Comparison of ENCODE assay signal across 1 cellular context in the genomic region with DNA sequence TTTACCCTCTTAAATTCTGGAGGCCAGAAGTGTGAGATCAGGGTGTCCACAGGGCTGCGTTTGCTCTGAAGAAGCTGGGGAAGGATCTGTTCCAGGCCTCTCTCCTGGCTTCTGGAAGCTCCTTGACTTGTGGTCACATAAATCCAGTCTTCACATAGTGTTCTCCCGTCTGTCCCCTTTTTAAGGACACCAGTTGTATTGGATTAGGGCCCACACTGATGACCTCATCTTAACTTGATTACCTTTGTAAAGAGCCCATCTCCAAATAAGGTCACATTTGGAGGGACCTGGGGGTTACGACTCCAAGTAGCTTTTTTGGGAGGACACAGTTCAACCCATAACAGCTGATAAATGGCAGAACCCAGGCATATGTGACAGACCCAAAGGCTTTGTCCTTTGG.
A peak's percentile ranks its signal among the peaks of the same experiment; 100 is the strongest.
TF ChIP-seq lines count a peak whose summit lies in the region.

No MANE protein-coding gene starts in this region.

TF ChIP-seq in K562, 482 proteins besides CTCF, POLR2A, EP300 and RAD21:
- TF ChIP-seq, protein P1, sequence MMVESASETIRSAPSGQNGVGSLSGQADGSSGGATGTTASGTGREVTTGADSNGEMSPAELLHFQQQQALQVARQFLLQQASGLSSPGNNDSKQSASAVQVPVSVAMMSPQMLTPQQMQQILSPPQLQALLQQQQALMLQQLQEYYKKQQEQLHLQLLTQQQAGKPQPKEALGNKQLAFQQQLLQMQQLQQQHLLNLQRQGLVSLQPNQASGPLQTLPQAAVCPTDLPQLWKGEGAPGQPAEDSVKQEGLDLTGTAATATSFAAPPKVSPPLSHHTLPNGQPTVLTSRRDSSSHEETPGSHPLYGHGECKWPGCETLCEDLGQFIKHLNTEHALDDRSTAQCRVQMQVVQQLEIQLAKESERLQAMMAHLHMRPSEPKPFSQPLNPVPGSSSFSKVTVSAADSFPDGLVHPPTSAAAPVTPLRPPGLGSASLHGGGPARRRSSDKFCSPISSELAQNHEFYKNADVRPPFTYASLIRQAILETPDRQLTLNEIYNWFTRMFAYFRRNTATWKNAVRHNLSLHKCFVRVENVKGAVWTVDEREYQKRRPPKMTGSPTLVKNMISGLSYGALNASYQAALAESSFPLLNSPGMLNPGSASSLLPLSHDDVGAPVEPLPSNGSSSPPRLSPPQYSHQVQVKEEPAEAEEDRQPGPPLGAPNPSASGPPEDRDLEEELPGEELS (CRISPR knock-in tag; IDR thresholded peaks at IDR 0.05; ENCODE audit: borderline replicate concordance): no peak
- no peak for TF ChIP-seq ZNF76 (CRISPR knock-in tag; IDR thresholded peaks at IDR 0.05; ENCODE audit: borderline replicate concordance)
- TF ChIP-seq, protein P2, sequence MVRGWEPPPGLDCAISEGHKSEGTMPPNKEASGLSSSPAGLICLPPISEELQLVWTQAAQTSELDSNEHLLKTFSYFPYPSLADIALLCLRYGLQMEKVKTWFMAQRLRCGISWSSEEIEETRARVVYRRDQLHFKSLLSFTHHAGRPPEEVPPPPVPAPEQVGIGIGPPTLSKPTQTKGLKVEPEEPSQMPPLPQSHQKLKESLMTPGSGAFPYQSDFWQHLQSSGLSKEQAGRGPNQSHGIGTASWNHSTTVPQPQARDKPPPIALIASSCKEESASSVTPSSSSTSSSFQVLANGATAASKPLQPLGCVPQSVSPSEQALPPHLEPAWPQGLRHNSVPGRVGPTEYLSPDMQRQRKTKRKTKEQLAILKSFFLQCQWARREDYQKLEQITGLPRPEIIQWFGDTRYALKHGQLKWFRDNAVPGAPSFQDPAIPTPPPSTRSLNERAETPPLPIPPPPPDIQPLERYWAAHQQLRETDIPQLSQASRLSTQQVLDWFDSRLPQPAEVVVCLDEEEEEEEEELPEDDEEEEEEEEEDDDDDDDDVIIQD (CRISPR knock-in tag; IDR thresholded peaks at IDR 0.05): no peak
- peak; percentile 68 for TF ChIP-seq CREM (IDR thresholded peaks at IDR 0.05; ENCODE audit: low read depth)
- TF ChIP-seq SRF (CRISPR knock-in tag; IDR thresholded peaks at IDR 0.05): peak in 1 of 2 experiments; percentile 41; a peak in 1 of 4 replicates
- no peak for TF ChIP-seq MXD1 (CRISPR knock-in tag; IDR thresholded peaks at IDR 0.05; ENCODE audit: borderline replicate concordance, poor library complexity, severe bottlenecking)
- TF ChIP-seq TBP (optimal IDR thresholded peaks at IDR 0.05; ENCODE audit: low read depth, low read length): no peak
- no peak for TF ChIP-seq MAFK (IDR thresholded peaks at IDR 0.05; ENCODE audit: low read length)
- no peak for TF ChIP-seq NR2C2 (CRISPR knock-in tag; IDR thresholded peaks at IDR 0.05)
- TF ChIP-seq NR2C2 (tag; IDR thresholded peaks at IDR 0.05): no peak
- TF ChIP-seq ELF4 (CRISPR knock-in tag; IDR thresholded peaks at IDR 0.05): no peak
- no peak for TF ChIP-seq SAFB (IDR thresholded peaks at IDR 0.05; ENCODE audit: borderline replicate concordance, low read depth, low read length)
- no peak for TF ChIP-seq ZNF830 (CRISPR knock-in tag; IDR thresholded peaks at IDR 0.05)
- TF ChIP-seq, protein P3, sequence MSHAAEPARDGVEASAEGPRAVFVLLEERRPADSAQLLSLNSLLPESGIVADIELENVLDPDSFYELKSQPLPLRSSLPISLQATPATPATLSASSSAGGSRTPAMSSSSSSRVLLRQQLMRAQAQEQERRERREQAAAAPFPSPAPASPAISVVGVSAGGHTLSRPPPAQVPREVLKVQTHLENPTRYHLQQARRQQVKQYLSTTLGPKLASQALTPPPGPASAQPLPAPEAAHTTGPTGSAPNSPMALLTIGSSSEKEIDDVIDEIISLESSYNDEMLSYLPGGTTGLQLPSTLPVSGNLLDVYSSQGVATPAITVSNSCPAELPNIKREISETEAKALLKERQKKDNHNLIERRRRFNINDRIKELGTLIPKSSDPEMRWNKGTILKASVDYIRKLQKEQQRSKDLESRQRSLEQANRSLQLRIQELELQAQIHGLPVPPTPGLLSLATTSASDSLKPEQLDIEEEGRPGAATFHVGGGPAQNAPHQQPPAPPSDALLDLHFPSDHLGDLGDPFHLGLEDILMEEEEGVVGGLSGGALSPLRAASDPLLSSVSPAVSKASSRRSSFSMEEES (CRISPR knock-in tag; IDR thresholded peaks at IDR 0.05): no peak
- TF ChIP-seq NCOA6 (IDR thresholded peaks at IDR 0.05): no peak
- TF ChIP-seq XRCC5 (IDR thresholded peaks at IDR 0.05; ENCODE audit: low read depth, low read length): no peak
- TF ChIP-seq, protein P4, sequence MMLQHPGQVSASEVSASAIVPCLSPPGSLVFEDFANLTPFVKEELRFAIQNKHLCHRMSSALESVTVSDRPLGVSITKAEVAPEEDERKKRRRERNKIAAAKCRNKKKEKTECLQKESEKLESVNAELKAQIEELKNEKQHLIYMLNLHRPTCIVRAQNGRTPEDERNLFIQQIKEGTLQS (IDR thresholded peaks at IDR 0.05): peak; percentile 45
- TF ChIP-seq, protein P4 (CRISPR knock-in tag; conservative IDR thresholded peaks at IDR 0.05): no peak
- no peak for TF ChIP-seq BRF1 (IDR thresholded peaks at IDR 0.05; ENCODE audit: borderline replicate concordance, extremely low read depth, insufficient read length)
- no peak for TF ChIP-seq ZNF124 (CRISPR knock-in tag; IDR thresholded peaks at IDR 0.05)
- TF ChIP-seq FOXK1 (CRISPR knock-in tag; IDR thresholded peaks at IDR 0.05; ENCODE audit: borderline replicate concordance): no peak
- no peak for TF ChIP-seq RFX1 (IDR thresholded peaks at IDR 0.05)
- TF ChIP-seq FOXA1 (IDR thresholded peaks at IDR 0.05; ENCODE audit: borderline replicate concordance): no peak
- TF ChIP-seq LCOR (CRISPR knock-in tag; IDR thresholded peaks at IDR 0.05): no peak
- peak; percentile 23; the same call in 1 of the 2 replicates for TF ChIP-seq MTA1 (IDR thresholded peaks at IDR 0.05; ENCODE audit: borderline replicate concordance)
- TF ChIP-seq, protein P5, sequence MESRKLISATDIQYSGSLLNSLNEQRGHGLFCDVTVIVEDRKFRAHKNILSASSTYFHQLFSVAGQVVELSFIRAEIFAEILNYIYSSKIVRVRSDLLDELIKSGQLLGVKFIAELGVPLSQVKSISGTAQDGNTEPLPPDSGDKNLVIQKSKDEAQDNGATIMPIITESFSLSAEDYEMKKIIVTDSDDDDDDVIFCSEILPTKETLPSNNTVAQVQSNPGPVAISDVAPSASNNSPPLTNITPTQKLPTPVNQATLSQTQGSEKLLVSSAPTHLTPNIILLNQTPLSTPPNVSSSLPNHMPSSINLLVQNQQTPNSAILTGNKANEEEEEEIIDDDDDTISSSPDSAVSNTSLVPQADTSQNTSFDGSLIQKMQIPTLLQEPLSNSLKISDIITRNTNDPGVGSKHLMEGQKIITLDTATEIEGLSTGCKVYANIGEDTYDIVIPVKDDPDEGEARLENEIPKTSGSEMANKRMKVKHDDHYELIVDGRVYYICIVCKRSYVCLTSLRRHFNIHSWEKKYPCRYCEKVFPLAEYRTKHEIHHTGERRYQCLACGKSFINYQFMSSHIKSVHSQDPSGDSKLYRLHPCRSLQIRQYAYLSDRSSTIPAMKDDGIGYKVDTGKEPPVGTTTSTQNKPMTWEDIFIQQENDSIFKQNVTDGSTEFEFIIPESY (CRISPR knock-in tag; IDR thresholded peaks at IDR 0.05): no peak
